Comparison of ENCODE assay signal across 9 cellular contexts in genomic region chr6:111427341-111428116, GRCh38. TPM values are rescaled to one million over a fixed set of nuclear protein-coding genes. Genes with fewer than 3 reads are reported as not detected.
DNase-seq lines count a peak whose midpoint lies in the region; ATAC-seq and TF ChIP-seq lines count a peak whose summit lies in the region.
"Had no signal": no experiment of that assay in that cellular context is flagged by ENCODE, and none has a peak within 500 bp of the region (broad histone marks: within the 10 kb centered on the region; RNA-seq: fewer than 3 reads in every experiment).

No MANE protein-coding gene starts in this region.

- H3K27ac ChIP-seq in CD4-positive, alpha-beta memory T cell (ENCODE audit: low read depth, low read length), result no peak overlapping the region
- H3K27ac ChIP-seq in aorta (ENCODE audit: low read depth in 1 of 2, low read length in 2 of 2) (no peak overlapping the region), Peyer's patch (no peak overlapping the region)

- peak overlapping the region in 3 of 7 donors; percentile 9 to 67 (median 48) for H3K27ac Mint-ChIP-seq in CD4-positive, alpha-beta memory T cell
- H3K27ac Mint-ChIP-seq in activated CD4-positive, alpha-beta memory T cell treated with anti-CD3 and anti-CD28 coated beads, Interleukin-2, amount 10 ng/mL, durations not matched to agents 7 days and 5 days, result no peak overlapping the region
- no peak overlapping the region for H3K27ac Mint-ChIP-seq in memory B cell

- WGBS in aorta, 2 donors, result 76 to 87% methylated on average over 5 of the region's 5 CpGs

- H3K27me3 Mint-ChIP-seq in CD4-positive, alpha-beta memory T cell, result no peaks in the 10 kb centered on the region
- no peaks in the 10 kb centered on the region for H3K27me3 Mint-ChIP-seq in activated CD4-positive, alpha-beta memory T cell treated with anti-CD3 and anti-CD28 coated beads, Interleukin-2, amount 10 ng/mL, durations not matched to agents 7 days and 5 days
- no peaks in the 10 kb centered on the region for H3K27me3 Mint-ChIP-seq in memory B cell

- H3K4me3 Mint-ChIP-seq in CD4-positive, alpha-beta memory T cell, result peak overlapping the region in 7 of 8 donors; percentile 25 to 82 (median 69)
- H3K4me3 Mint-ChIP-seq in activated CD4-positive, alpha-beta memory T cell treated with anti-CD3 and anti-CD28 coated beads, Interleukin-2, amount 10 ng/mL, durations not matched to agents 7 days and 5 days, result no peak overlapping the region
- peak overlapping the region; percentile 49 for H3K4me3 Mint-ChIP-seq in memory B cell

- peak in 4 of 5 donors; percentile 3 to 43 (median 12) for DNase-seq in CD4-positive, alpha-beta memory T cell
- DNase-seq in HuH-7.5 (ENCODE audit: low spot score) (peak; percentile 7), memory B cell (ENCODE audit: low spot score in 2 of 2) (no peak), aorta (no peak), NCI-H446 (lab: John Stamatoyannopoulos, UW) (no peak), Peyer's patch (no peak)
- DNase-seq in activated CD4-positive, alpha-beta memory T cell treated with anti-CD3 and anti-CD28 coated beads, Interleukin-2, amount 10 ng/mL, durations not matched to agents 7 days and 5 days, result peak; percentile 35

- intact Hi-C loops in CD4-positive, alpha-beta memory T cell (cut with micrococcal nuclease), result no loop called here
- intact Hi-C loops in aorta (cut with DNase I), result no loop called here

- no peaks in the 10 kb centered on the region for H3K36me3 ChIP-seq in CD4-positive, alpha-beta memory T cell (ENCODE audit: insufficient read depth, low read length)
- H3K36me3 ChIP-seq in aorta (ENCODE audit: control insufficient read depth in 1 of 2, insufficient read depth in 2 of 2, low read length in 1 of 2) (no peaks in the 10 kb centered on the region), Peyer's patch (no peaks in the 10 kb centered on the region)

- H3K9me3 ChIP-seq in CD4-positive, alpha-beta memory T cell (ENCODE audit: control insufficient read depth in 1 of 2, low read length in 2 of 2), result no peaks in the 10 kb centered on the region
- H3K9me3 ChIP-seq in aorta (ENCODE audit: control insufficient read depth, low read length), result no peaks in the 10 kb centered on the region
- H3K9me3 ChIP-seq in Peyer's patch, result peaks cover 0 to 6% (median 0%) of the 10 kb centered on the region in 4 donors

- H3K4me1 Mint-ChIP-seq in CD4-positive, alpha-beta memory T cell, result peaks cover 30 to 65% (median 47%) of the 10 kb centered on the region in 4 donors
- peaks cover 31% of the 10 kb centered on the region for H3K4me1 Mint-ChIP-seq in activated CD4-positive, alpha-beta memory T cell treated with anti-CD3 and anti-CD28 coated beads, Interleukin-2, amount 10 ng/mL, durations not matched to agents 7 days and 5 days
- peaks cover 30% of the 10 kb centered on the region for H3K4me1 Mint-ChIP-seq in memory B cell

- peaks cover 24 to 38% of the 10 kb centered on the region in 2 donors for H3K36me3 Mint-ChIP-seq in CD4-positive, alpha-beta memory T cell
- H3K36me3 Mint-ChIP-seq in activated CD4-positive, alpha-beta memory T cell treated with anti-CD3 and anti-CD28 coated beads, Interleukin-2, amount 10 ng/mL, durations not matched to agents 7 days and 5 days (ENCODE audit: low read depth), result peaks cover 37% of the 10 kb centered on the region
- peaks cover 37% of the 10 kb centered on the region for H3K36me3 Mint-ChIP-seq in memory B cell

- CTCF ChIA-PET in CD4-positive, alpha-beta memory T cell (lab: Charles Lee; ENCODE audit: partially characterized antibody), result no interaction called here
- CTCF ChIA-PET in activated CD4-positive, alpha-beta memory T cell treated with anti-CD3 and anti-CD28 coated beads, Interleukin-2, amount 10 ng/mL, durations not matched to agents 7 days and 5 days (lab: Charles Lee), result interaction anchor here (2.3 kb wide), 1 partner anchor 169 kb away, joined by 6 read pairs; a partner anchor contains a TSS

- no peak for TF ChIP-seq POLR2A in Peyer's patch (IDR thresholded peaks at IDR 0.05)

- H3K9me3 Mint-ChIP-seq in CD4-positive, alpha-beta memory T cell, result peaks cover 0 to 24% (median 17%) of the 10 kb centered on the region in 8 donors
- H3K9me3 Mint-ChIP-seq in activated CD4-positive, alpha-beta memory T cell treated with anti-CD3 and anti-CD28 coated beads, Interleukin-2, amount 10 ng/mL, durations not matched to agents 7 days and 5 days, result peaks cover 12% of the 10 kb centered on the region
- H3K9me3 Mint-ChIP-seq in memory B cell, result peaks cover 14% of the 10 kb centered on the region

- TF ChIP-seq CTCF in Peyer's patch (IDR thresholded peaks at IDR 0.05), result no peak

- ATAC-seq in GM19463 (IDR thresholded peaks at IDR 0.05; ENCODE audit: unreplicated experiment), result peak; percentile 81
- ATAC-seq in memory B cell (ENCODE audit: low read depth), result peak; percentile 61
- ATAC-seq in aorta (ENCODE audit: low FRiP score), result no peak

- POLR2A ChIA-PET in CD4-positive, alpha-beta memory T cell (lab: Charles Lee; ENCODE audit: partially characterized antibody), result no interaction called here
- POLR2A ChIA-PET in activated CD4-positive, alpha-beta memory T cell treated with anti-CD3 and anti-CD28 coated beads, Interleukin-2, amount 10 ng/mL, durations not matched to agents 7 days and 5 days (lab: Charles Lee), result no interaction called here

- no peak overlapping the region for H3K4me3 ChIP-seq in CD4-positive, alpha-beta memory T cell (ENCODE audit: low read length in 2 of 2)
- no peak overlapping the region for H3K4me3 ChIP-seq in aorta (ENCODE audit: low read length in 2 of 2)
- H3K4me3 ChIP-seq in Peyer's patch, result no peak overlapping the region
- H3K4me3 ChIP-seq: skin epidermis had no signal

- no peaks in the 10 kb centered on the region for H3K27me3 ChIP-seq in CD4-positive, alpha-beta memory T cell (ENCODE audit: insufficient read depth, low read length)
- H3K27me3 ChIP-seq in aorta (ENCODE audit: control insufficient read depth in 1 of 2, insufficient read depth in 2 of 2, low read length in 1 of 2), result no peaks in the 10 kb centered on the region
- H3K27me3 ChIP-seq in Peyer's patch, result no peaks in the 10 kb centered on the region

- H3K4me1 ChIP-seq in CD4-positive, alpha-beta memory T cell (ENCODE audit: insufficient read depth, low read length), result peaks cover 26% of the 10 kb centered on the region
- H3K4me1 ChIP-seq in aorta (ENCODE audit: control insufficient read depth in 1 of 2, insufficient read depth in 2 of 2, low read length in 2 of 2) (peaks cover 0 to 3% of the 10 kb centered on the region in 2 donors), Peyer's patch (peaks cover 0 to 30% (median 0%) of the 10 kb centered on the region in 4 donors)

RNA-seq across cellular contexts. Expression of gene REV3L, which starts 55.5 kb away (rescaled TPM):
- 10 to 100 TPM; 28.8 to 34.5 TPM for total RNA-seq in CD4-positive, alpha-beta memory T cell
- polyA plus RNA-seq in CD4-positive, alpha-beta memory T cell, result 10 to 100 TPM in 1 of 2 donors, 1 to 10 TPM in 1; 8.0 to 20.2 TPM
- total RNA-seq in activated CD4-positive, alpha-beta memory T cell treated with anti-CD3 and anti-CD28 coated beads, Interleukin-2, amount 10 ng/mL, durations not matched to agents 7 days and 5 days, result 10 to 100 TPM; 19.8 to 22.9 TPM
- total RNA-seq in aorta (10 to 100 TPM; 69.1 to 74.9 TPM), Peyer's patch (10 to 100 TPM; 20.5 to 50.3 (median 38.0) TPM)
- polyA plus RNA-seq in aorta, result 10 to 100 TPM in 1 of 2 donors, 1 to 10 TPM in 1; 5.0 to 13.4 TPM

Comparison
In these comparisons a context has a peak if more than half of its experiments do, and no peak if none do; other contexts are left out.
1. DNase-seq: peak in CD4-positive, alpha-beta memory T cell (4 of 5), HuH-7.5 (single experiment) and activated CD4-positive, alpha-beta memory T cell treated with anti-CD3 and anti-CD28 coated beads, Interleukin-2, amount 10 ng/mL, durations not matched to agents 7 days and 5 days (single experiment); none in memory B cell (0 of 2), aorta (0 of 2), NCI-H446 (0 of 2) and Peyer's patch (0 of 3).